27 cellular contexts compared by ENCODE assay signal in the genomic region with DNA sequence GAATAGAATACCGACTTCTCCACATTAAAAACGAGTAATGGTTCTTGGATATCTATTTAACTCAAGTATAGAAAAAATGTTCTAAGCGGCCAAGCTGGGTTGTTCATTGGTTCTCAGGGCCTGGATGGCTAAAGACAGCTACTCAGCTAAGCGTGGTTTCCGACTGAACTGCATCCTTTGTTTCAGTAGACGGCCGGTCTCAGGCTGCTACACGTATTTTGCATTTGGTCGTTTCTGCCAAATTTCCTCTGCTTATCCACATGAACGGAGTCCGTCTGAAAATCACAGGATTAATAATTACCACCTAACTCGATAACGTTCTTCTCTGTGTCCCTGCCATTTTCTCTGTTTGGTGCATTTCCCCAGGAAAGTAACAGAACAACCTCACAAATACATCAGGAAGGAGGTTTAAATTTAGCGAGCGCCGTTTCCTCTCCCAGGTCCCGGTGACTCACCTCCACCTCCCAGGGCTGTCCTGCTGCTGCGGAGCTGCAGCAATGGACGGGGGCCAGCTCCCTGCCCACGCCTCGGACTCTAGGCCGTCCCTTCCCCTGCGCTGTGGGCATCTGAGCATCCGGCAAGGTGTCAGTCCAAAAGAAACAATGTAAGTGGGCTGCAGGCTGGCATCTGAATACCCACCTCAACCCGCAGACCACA. TPM values are rescaled to one million over a fixed set of nuclear protein-coding genes. Genes with fewer than 3 reads are reported as not detected.
DNase-seq lines count a peak whose midpoint lies in the region; ATAC-seq, FAIRE-seq and TF ChIP-seq lines count a peak whose summit lies in the region.
"Had no signal": no experiment of that assay in that cellular context is flagged by ENCODE, and none has a peak within 500 bp of the region (broad histone marks: within the 10 kb centered on the region; RNA-seq: fewer than 3 reads in every experiment).

No MANE protein-coding gene starts in this region.

- H3K4me2 ChIP-seq in HepG2 (ENCODE audit: low read depth, low read length): no peak overlapping the region
- H3K4me2 ChIP-seq: smooth muscle cell had no signal

- no peak overlapping the region for H3K27ac Mint-ChIP-seq in Calu3 (ENCODE audit: unreplicated experiment)
- H3K27ac Mint-ChIP-seq: activated CD8-positive, alpha-beta T cell treated with anti-CD3 and anti-CD28 coated beads for 36 hours; activated T-cell treated with anti-CD3 and anti-CD28 coated beads, Interleukin-2, amount 50 U/mL, for 24 hours; stimulated activated naive CD8-positive, alpha-beta T cell treated with anti-CD3 and anti-CD28 coated beads, Interleukin-15, Interleukin-2, amounts not matched to agents 100 ng/mL and 50 ng/mL, for 24 hours had no signal

- no peaks in the 10 kb centered on the region for H4K20me1 ChIP-seq in HepG2 (ENCODE audit: insufficient read depth, low read length)

- H2AFZ ChIP-seq in HepG2 (ENCODE audit: low read length): no peak overlapping the region

- no peaks in the 10 kb centered on the region for H3K9me3 Mint-ChIP-seq in Calu3 (ENCODE audit: low read depth, unreplicated experiment)
- H3K9me3 Mint-ChIP-seq: activated CD8-positive, alpha-beta T cell treated with anti-CD3 and anti-CD28 coated beads for 36 hours; activated T-cell treated with anti-CD3 and anti-CD28 coated beads, Interleukin-2, amount 50 U/mL, for 24 hours; neural crest cell; stimulated activated naive CD8-positive, alpha-beta T cell treated with anti-CD3 and anti-CD28 coated beads, Interleukin-15, Interleukin-2, amounts not matched to agents 100 ng/mL and 50 ng/mL, for 24 hours had no signal

- H3K36me3 ChIP-seq in body of pancreas (replicated peaks in 1 of 2; ENCODE audit: insufficient read depth in 1 of 2, low read depth in 2 of 2) (no peaks in the 10 kb centered on the region), HepG2 (replicated peaks in 1 of 2; ENCODE audit: control insufficient read depth in 1 of 2, insufficient read depth in 2 of 2, low read length in 2 of 2) (no peaks in the 10 kb centered on the region), ascending aorta (no peaks in the 10 kb centered on the region)
- H3K36me3 ChIP-seq: Peyer's patch had no signal

- ATAC-seq in body of pancreas: peak; percentile 71
- peak; percentile 25; the same call in 1 of the 3 replicates for ATAC-seq in HepG2
- no peak for ATAC-seq in HG03175 (IDR thresholded peaks at IDR 0.05; ENCODE audit: unreplicated experiment)
- ATAC-seq: activated CD8-positive, alpha-beta T cell treated with anti-CD3 and anti-CD28 coated beads for 36 hours; left lobe of liver; SK-N-SH treated with all-trans-retinoic acid at 6 μM for 48 hours had no signal

- intact Hi-C loops in Calu3 (cut with micrococcal nuclease; ENCODE audit: unreplicated experiment): no loop called here
- intact Hi-C loops in body of pancreas (cut with DNase I): no loop called here
- intact Hi-C loops in HepG2 (cut with micrococcal nuclease; ENCODE audit: unreplicated experiment): no loop called here
- intact Hi-C loops in ascending aorta (cut with DNase I): no loop called here

- CTCF ChIA-PET in Calu3 (lab: Charles Lee): interaction anchor here (0.7 kb wide), 1 partner anchor 21 kb away, joined by 3 read pairs; no protein-coding TSS in a partner anchor
- CTCF ChIA-PET in HepG2 (lab: Yijun Ruan, JAX; ENCODE audit: low intra/inter-chr PET ratio, low total read pairs): no interaction called here

- TF ChIP-seq RAD21 in Ishikawa (IDR thresholded peaks at IDR 0.05; ENCODE audit: low read depth): no peak
- TF ChIP-seq RAD21 in HepG2 (CRISPR knock-in tag; IDR thresholded peaks at IDR 0.05): no peak

- H3K27me3 Mint-ChIP-seq in Calu3 (ENCODE audit: unreplicated experiment): peaks cover 39% of the 10 kb centered on the region

- no peak for TF ChIP-seq POLR2A in body of pancreas (IDR thresholded peaks at IDR 0.05)
- TF ChIP-seq POLR2A in HepG2 (IDR thresholded peaks at IDR 0.05; ENCODE audit: insufficient read depth in 1 of 2, low read depth in 2 of 2, low read length in 2 of 2): no peak

- 24 to 33% methylated on average over 23 to 25 of the region's 25 CpGs for WGBS in body of pancreas, 2 donors
- WGBS in HepG2 (ENCODE audit: low lambda C conversion rate): 19% methylated on average over 18 of the region's 25 CpGs

- FAIRE-seq in HepG2 (lab: Jason Lieb, UNC): no peak

- in situ Hi-C loops in HepG2 (cut with HindIII; ENCODE audit: extremely low pct_ligation_motif_present, low pct_unique_long_range_greater_than_20kb): no loop called here

- DNase-seq in Calu3: peak; percentile 62
- peak; percentile 26 to 48 (median 37) for DNase-seq in body of pancreas
- DNase-seq in HepG2 (ENCODE audit: low spot score): no peak
- no peak for DNase-seq in putamen (ENCODE audit: low spot score)
- no peak for DNase-seq in ascending aorta (ENCODE audit: low spot score in 2 of 2)
- DNase-seq in NAMALWA (ENCODE audit: low spot score): no peak
- DNase-seq: activated CD8-positive, alpha-beta T cell treated with anti-CD3 and anti-CD28 coated beads for 36 hours; activated naive CD4-positive, alpha-beta T cell treated with Interleukin-2 at 50 U/mL for 16 hours; activated T-cell treated with anti-CD3 and anti-CD28 coated beads, Interleukin-2, amount 50 U/mL, for 24 hours; amygdala; EL; NCI-H1105; NCI-H2029 treated with DMSO at 0.1 percent for 48 hours; NCI-H510A; NK-92 treated with Interleukin-12 subunit alpha and Interleukin-12 subunit beta, amount 100 ng/mL, for 24 hours; Peyer's patch; stimulated activated CD4-positive, alpha-beta T cell treated with anti-CD3 and anti-CD28 coated beads, Interleukin-4, amount 100 ng/mL, for 1 hour; trophoblast cell had no signal

- H3K4me3 ChIP-seq in body of pancreas: no peak overlapping the region
- no peak overlapping the region for H3K4me3 ChIP-seq in HepG2 (replicated peaks in 1 of 3; ENCODE audit: insufficient read depth in 1 of 3, low read depth in 2 of 3, low read length in 3 of 3)
- H3K4me3 ChIP-seq in ascending aorta: no peak overlapping the region
- H3K4me3 ChIP-seq: Peyer's patch, smooth muscle cell had no signal

- no peak for TF ChIP-seq EP300 in Ishikawa (IDR thresholded peaks at IDR 0.05; ENCODE audit: borderline replicate concordance)
- no peak for TF ChIP-seq EP300 in HepG2 (IDR thresholded peaks at IDR 0.05; ENCODE audit: low read depth in 2 of 2, low read length in 2 of 2)
- no peak for TF ChIP-seq EP300 in HepG2 (CRISPR knock-in tag; IDR thresholded peaks at IDR 0.05; ENCODE audit: borderline replicate concordance)

- BruUV-seq in Calu3 (replicated peaks; lab: Mats Ljungman, UMichigan) (no TSS peak), HepG2 (replicated peaks; lab: Mats Ljungman, UMichigan) (no TSS peak)

- H3K4me1 Mint-ChIP-seq in Calu3 (ENCODE audit: low read depth, unreplicated experiment): peaks cover 11% of the 10 kb centered on the region

- POLR2A ChIA-PET in HepG2 (lab: Yijun Ruan, JAX): no interaction called here

- TF ChIP-seq CTCF in Calu3 (IDR thresholded peaks at IDR 0.05; ENCODE audit: unreplicated experiment): no peak
- no peak for TF ChIP-seq CTCF in body of pancreas (IDR thresholded peaks at IDR 0.05)
- TF ChIP-seq CTCF in HepG2 (CRISPR knock-in tag; IDR thresholded peaks at IDR 0.05): no peak
- TF ChIP-seq CTCF in ascending aorta (IDR thresholded peaks at IDR 0.05): no peak

- H3K9ac ChIP-seq in HepG2 (ENCODE audit: insufficient read depth, low read depth, low read length): no peak overlapping the region

- H3K9me3 ChIP-seq in body of pancreas: no peaks in the 10 kb centered on the region
- H3K9me3 ChIP-seq in HepG2 (ENCODE audit: low read length): no peaks in the 10 kb centered on the region
- no peaks in the 10 kb centered on the region for H3K9me3 ChIP-seq in ascending aorta

- H3K27me3 ChIP-seq in body of pancreas: peaks cover 0 to 4% of the 10 kb centered on the region in 2 donors
- H3K27me3 ChIP-seq in HepG2 (ENCODE audit: control insufficient read depth in 1 of 2, insufficient read depth in 2 of 2, low read length in 2 of 2): peaks cover 18 to 80% of the 10 kb centered on the region in 2 experiments
- H3K27me3 ChIP-seq in ascending aorta: peaks cover 6% of the 10 kb centered on the region

- H3K27ac ChIP-seq in body of pancreas (peak overlapping the region in 2 of 4 donors; percentile 38 to 44), HepG2 (ENCODE audit: extremely low read length, insufficient read depth, low read length) (no peak overlapping the region), ascending aorta (no peak overlapping the region)
- H3K27ac ChIP-seq: Peyer's patch had no signal

- H3K79me2 ChIP-seq in HepG2 (ENCODE audit: insufficient read depth, low read length): no peaks in the 10 kb centered on the region

- peaks cover 12% of the 10 kb centered on the region for H3K36me3 Mint-ChIP-seq in Calu3 (ENCODE audit: insufficient read depth, unreplicated experiment)

- peak overlapping the region; percentile 61 for H3K4me3 Mint-ChIP-seq in Calu3 (ENCODE audit: low read depth, unreplicated experiment)
- H3K4me3 Mint-ChIP-seq: activated CD8-positive, alpha-beta T cell treated with anti-CD3 and anti-CD28 coated beads for 36 hours; activated T-cell treated with anti-CD3 and anti-CD28 coated beads, Interleukin-2, amount 50 U/mL, for 24 hours; neural crest cell; stimulated activated naive CD8-positive, alpha-beta T cell treated with anti-CD3 and anti-CD28 coated beads, Interleukin-15, Interleukin-2, amounts not matched to agents 100 ng/mL and 50 ng/mL, for 24 hours had no signal

- H3K4me1 ChIP-seq in body of pancreas: peaks cover 5% of the 10 kb centered on the region
- H3K4me1 ChIP-seq in HepG2 (ENCODE audit: insufficient read depth, low read length): no peaks in the 10 kb centered on the region; the same call in 1 of the 2 replicates
- peaks cover 0 to 3% of the 10 kb centered on the region in 2 donors for H3K4me1 ChIP-seq in ascending aorta

RNA-seq across cellular contexts. Expression of a gene that starts 4.3 kb away (rescaled TPM):
- total RNA-seq in Calu3 (2022) (0.81 TPM in 1 of 2 replicates, not detected in the other), body of pancreas (not detected), HepG2 (2016; rRNA removed; fragmentation: Illumina TruSeq; extraction: Trizol) (not detected in 2 replicates), ascending aorta (not detected)
- total RNA-seq in HepG2 (2016; cell fraction: cytosol; rRNA removed; fragmentation: Illumina TruSeq; extraction: Trizol; ENCODE audit: low read depth): not detected in 2 replicates
- total RNA-seq in HepG2 (2016; cell fraction: insoluble cytoplasmic fraction; rRNA removed; fragmentation: Illumina TruSeq; extraction: Trizol): not detected in 2 replicates
- not detected in 2 replicates for total RNA-seq in HepG2 (2016; cell fraction: membrane; rRNA removed; fragmentation: Illumina TruSeq; extraction: Trizol)
- total RNA-seq in HepG2 (2016; cell fraction: nucleus; rRNA removed; fragmentation: Illumina TruSeq; extraction: Trizol): not detected in 2 replicates
- polyA plus RNA-seq in HepG2 (2011; rRNA removed): 0.22 TPM in 1 of 2 replicates, not detected in the other
- polyA plus RNA-seq in HepG2 (2011; cell fraction: cytosol; rRNA removed): 0.09 TPM in 1 of 2 replicates, not detected in the other
- polyA plus RNA-seq in HepG2 (2011; cell fraction: nucleus; rRNA removed): 0.08 TPM in 1 of 2 replicates, not detected in the other
- polyA plus RNA-seq in HepG2 (2012): not detected in 2 replicates
- polyA plus RNA-seq in HepG2 (2016; cell fraction: cytosol; fragmentation: Illumina TruSeq; extraction: Trizol; ENCODE audit: low read depth): not detected in 2 replicates
- polyA plus RNA-seq in HepG2 (2016; cell fraction: insoluble cytoplasmic fraction; fragmentation: Illumina TruSeq; extraction: Trizol; ENCODE audit: low read depth): not detected in 2 replicates
- not detected in 2 replicates for polyA plus RNA-seq in HepG2 (2016; cell fraction: membrane; fragmentation: Illumina TruSeq; extraction: Trizol; ENCODE audit: low read depth)
- polyA plus RNA-seq in HepG2 (2016; cell fraction: nucleus; fragmentation: Illumina TruSeq; extraction: Trizol; ENCODE audit: insufficient read depth, low read depth): not detected in 2 replicates
- polyA minus RNA-seq in HepG2 (2011; rRNA and poly(A)+ RNA removed; ENCODE audit: low replicate concordance): 0.51 TPM in 1 of 2 replicates, not detected in the other
- not detected in 2 replicates for polyA minus RNA-seq in HepG2 (2011; cell fraction: cytosol; rRNA and poly(A)+ RNA removed)
- polyA minus RNA-seq in HepG2 (2011; cell fraction: nucleus; rRNA and poly(A)+ RNA removed): not detected in 2 replicates
- total RNA-seq: activated CD8-positive, alpha-beta T cell treated with anti-CD3 and anti-CD28 coated beads for 36 hours; left lobe of liver; Peyer's patch; pulmonary artery endothelial cell; smooth muscle cell had no signal
- polyA plus RNA-seq: smooth muscle cell had no signal

RNA-seq across cellular contexts. Expression of a gene that starts 11.3 kb away (rescaled TPM):
- total RNA-seq in Calu3 (2022): not detected in 2 replicates
- under 1 TPM in 1 of 2 donors, not detected in 1; under 0.01 TPM for total RNA-seq in body of pancreas
- 0.27 TPM in 1 of 2 replicates, not detected in the other for total RNA-seq in HepG2 (2016; rRNA removed; fragmentation: Illumina TruSeq; extraction: Trizol)
- 0.09 TPM in 1 of 2 replicates, not detected in the other for total RNA-seq in HepG2 (2016; cell fraction: cytosol; rRNA removed; fragmentation: Illumina TruSeq; extraction: Trizol; ENCODE audit: low read depth)
- 0.09 and 0.10 TPM in 2 replicates for total RNA-seq in HepG2 (2016; cell fraction: insoluble cytoplasmic fraction; rRNA removed; fragmentation: Illumina TruSeq; extraction: Trizol)
- 0.07 and 0.09 TPM in 2 replicates for total RNA-seq in HepG2 (2016; cell fraction: membrane; rRNA removed; fragmentation: Illumina TruSeq; extraction: Trizol)
- total RNA-seq in HepG2 (2016; cell fraction: nucleus; rRNA removed; fragmentation: Illumina TruSeq; extraction: Trizol): 0.28 and 0.66 TPM in 2 replicates
- 0.57 and 0.62 TPM in 2 replicates for polyA plus RNA-seq in HepG2 (2011; rRNA removed)
- 0.13 TPM in 2 replicates for polyA plus RNA-seq in HepG2 (2011; cell fraction: cytosol; rRNA removed)
- polyA plus RNA-seq in HepG2 (2011; cell fraction: nucleus; rRNA removed): 4.1 and 5.0 TPM in 2 replicates
- polyA plus RNA-seq in HepG2 (2012): 0.67 and 2.1 TPM in 2 replicates
- 0.05 TPM in 1 of 2 replicates, not detected in the other for polyA plus RNA-seq in HepG2 (2016; cell fraction: cytosol; fragmentation: Illumina TruSeq; extraction: Trizol; ENCODE audit: low read depth)
- polyA plus RNA-seq in HepG2 (2016; cell fraction: insoluble cytoplasmic fraction; fragmentation: Illumina TruSeq; extraction: Trizol; ENCODE audit: low read depth): 0.08 and 0.10 TPM in 2 replicates
- polyA plus RNA-seq in HepG2 (2016; cell fraction: membrane; fragmentation: Illumina TruSeq; extraction: Trizol; ENCODE audit: low read depth): 0.11 TPM in 1 of 2 replicates, not detected in the other
- 0.48 and 0.64 TPM in 2 replicates for polyA plus RNA-seq in HepG2 (2016; cell fraction: nucleus; fragmentation: Illumina TruSeq; extraction: Trizol; ENCODE audit: insufficient read depth, low read depth)
- 0.56 TPM in 1 of 2 replicates, not detected in the other for polyA minus RNA-seq in HepG2 (2011; rRNA and poly(A)+ RNA removed; ENCODE audit: low replicate concordance)
- polyA minus RNA-seq in HepG2 (2011; cell fraction: cytosol; rRNA and poly(A)+ RNA removed): 0.20 TPM in 1 of 2 replicates, not detected in the other
- 0.77 and 0.99 TPM in 2 replicates for polyA minus RNA-seq in HepG2 (2011; cell fraction: nucleus; rRNA and poly(A)+ RNA removed)
- not detected for total RNA-seq in ascending aorta
- total RNA-seq: mucosa of gallbladder, pulmonary artery endothelial cell, smooth muscle cell had no signal
- polyA plus RNA-seq: smooth muscle cell had no signal

RNA-seq across cellular contexts. Expression of a gene that starts 35.4 kb away (rescaled TPM):
- 26.0 and 27.4 TPM in 2 replicates for total RNA-seq in Calu3 (2022)
- total RNA-seq in body of pancreas: 10 to 100 TPM in 1 of 2 donors, 1 to 10 TPM in 1; 9.6 to 10.9 TPM
- 21.9 and 34.7 TPM in 2 replicates for total RNA-seq in HepG2 (2016; rRNA removed; fragmentation: Illumina TruSeq; extraction: Trizol)
- 25.5 and 28.3 TPM in 2 replicates for total RNA-seq in HepG2 (2016; cell fraction: cytosol; rRNA removed; fragmentation: Illumina TruSeq; extraction: Trizol; ENCODE audit: low read depth)
- 20.0 and 36.5 TPM in 2 replicates for total RNA-seq in HepG2 (2016; cell fraction: insoluble cytoplasmic fraction; rRNA removed; fragmentation: Illumina TruSeq; extraction: Trizol)
- total RNA-seq in HepG2 (2016; cell fraction: membrane; rRNA removed; fragmentation: Illumina TruSeq; extraction: Trizol): 37.0 and 42.3 TPM in 2 replicates
- total RNA-seq in HepG2 (2016; cell fraction: nucleus; rRNA removed; fragmentation: Illumina TruSeq; extraction: Trizol): 30.0 and 34.9 TPM in 2 replicates
- 85.2 and 85.8 TPM in 2 replicates for polyA plus RNA-seq in HepG2 (2011; rRNA removed)
- polyA plus RNA-seq in HepG2 (2011; cell fraction: cytosol; rRNA removed): 52.8 and 75.3 TPM in 2 replicates
- polyA plus RNA-seq in HepG2 (2011; cell fraction: nucleus; rRNA removed): 132 and 197 TPM in 2 replicates
- polyA plus RNA-seq in HepG2 (2012): 47.5 and 47.9 TPM in 2 replicates
- 23.5 and 27.3 TPM in 2 replicates for polyA plus RNA-seq in HepG2 (2016; cell fraction: cytosol; fragmentation: Illumina TruSeq; extraction: Trizol; ENCODE audit: low read depth)
- polyA plus RNA-seq in HepG2 (2016; cell fraction: insoluble cytoplasmic fraction; fragmentation: Illumina TruSeq; extraction: Trizol; ENCODE audit: low read depth): 26.8 and 34.6 TPM in 2 replicates
- polyA plus RNA-seq in HepG2 (2016; cell fraction: membrane; fragmentation: Illumina TruSeq; extraction: Trizol; ENCODE audit: low read depth): 39.3 and 40.3 TPM in 2 replicates
- polyA plus RNA-seq in HepG2 (2016; cell fraction: nucleus; fragmentation: Illumina TruSeq; extraction: Trizol; ENCODE audit: insufficient read depth, low read depth): 76.9 and 79.5 TPM in 2 replicates
- polyA minus RNA-seq in HepG2 (2011; rRNA and poly(A)+ RNA removed; ENCODE audit: low replicate concordance): 29.4 and 69.2 TPM in 2 replicates
- 14.4 and 24.4 TPM in 2 replicates for polyA minus RNA-seq in HepG2 (2011; cell fraction: cytosol; rRNA and poly(A)+ RNA removed)
- 41.4 and 57.0 TPM in 2 replicates for polyA minus RNA-seq in HepG2 (2011; cell fraction: nucleus; rRNA and poly(A)+ RNA removed)
- 1.3 TPM for total RNA-seq in ascending aorta

Comparison
In these comparisons a context has a peak if more than half of its experiments do, and no peak if none do; other contexts are left out.
1. DNase-seq: peak in Calu3 (single experiment) and body of pancreas (4 of 4); none in HepG2 (single experiment), putamen (single experiment), ascending aorta (0 of 2) and NAMALWA (single experiment).